Comparison of ENCODE assay signal across 6 cellular contexts in genomic region chr17:34227293-34227692, GRCh38. TPM values are rescaled to one million over a fixed set of nuclear protein-coding genes. Genes with fewer than 3 reads are reported as not detected.
"Had no signal": no experiment of that assay in that cellular context is flagged by ENCODE, and none has a peak within 500 bp of the region (broad histone marks: within the 10 kb centered on the region; RNA-seq: fewer than 3 reads in every experiment).

No MANE protein-coding gene starts in this region.

RNA-seq across cellular contexts. Expression of gene CCL2, which starts 27.8 kb away (rescaled TPM):
- total RNA-seq: HT-29 had no signal

RNA-seq across cellular contexts. Expression of gene CCL7, which starts 42.7 kb away (rescaled TPM):
- total RNA-seq: H1, H9, HT-29, K562 had no signal

RNA-seq across cellular contexts. Expression of gene CCL11, which starts 58.2 kb away (rescaled TPM):
- total RNA-seq: GM23248, H1, H9, HT-29, IMR-90, K562 had no signal
